Comparison of ENCODE assay signal across 9 cellular contexts in the genomic region with DNA sequence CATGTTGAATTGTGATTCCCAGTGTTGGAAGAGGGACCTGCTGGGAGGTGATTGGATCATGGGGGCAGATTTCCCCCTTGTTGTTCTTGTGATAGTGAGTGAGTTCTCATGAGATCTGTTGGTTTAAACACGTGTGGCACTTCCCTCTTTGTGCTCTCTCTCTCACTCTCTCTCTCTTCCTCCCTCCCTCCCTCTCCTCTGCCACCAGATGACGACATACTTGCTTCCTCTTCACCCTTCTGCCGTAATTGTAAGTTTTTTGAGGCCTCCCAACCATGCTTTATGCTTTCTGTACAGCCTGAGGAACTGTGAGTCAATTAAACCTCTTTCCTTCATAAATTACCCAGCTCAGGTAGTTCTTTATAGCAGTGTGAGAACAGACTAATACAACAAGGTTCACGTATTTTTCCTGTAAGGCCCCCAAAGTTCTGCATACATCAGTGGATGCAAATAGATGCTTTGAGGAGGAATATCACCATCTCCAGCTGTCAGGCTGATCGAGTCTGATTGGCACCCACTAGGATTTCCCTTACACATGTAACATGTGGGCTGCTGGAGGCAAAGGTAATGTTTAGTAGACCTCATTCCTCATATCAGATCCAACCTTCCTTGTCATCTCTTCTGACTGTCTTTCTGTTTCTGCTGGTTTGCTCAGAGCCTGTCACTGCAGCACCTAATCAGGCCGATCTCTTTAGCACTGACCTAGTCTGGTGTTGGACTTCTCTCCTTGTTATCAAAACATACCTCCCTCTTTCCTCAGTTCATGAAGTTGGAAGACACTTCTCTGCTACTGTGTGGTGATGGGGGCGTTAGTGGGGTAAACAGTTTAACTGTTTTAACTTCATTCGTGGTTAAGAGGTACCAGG. TPM values are rescaled to one million over a fixed set of nuclear protein-coding genes. Genes with fewer than 3 reads are reported as not detected.
DNase-seq lines count a peak whose midpoint lies in the region; TF ChIP-seq lines count a peak whose summit lies in the region.
"Had no signal": no experiment of that assay in that cellular context is flagged by ENCODE, and none has a peak within 500 bp of the region (broad histone marks: within the 10 kb centered on the region; RNA-seq: fewer than 3 reads in every experiment).

No MANE protein-coding gene starts in this region.

- H2AFZ ChIP-seq in neural progenitor cell (replicated peaks): peak overlapping the region; percentile 84

- POLR2A ChIA-PET in HEK293 (lab: Yijun Ruan, JAX) (interaction anchor here (1.0 kb wide), 1 partner anchor 10 kb away, joined by 3 read pairs; no protein-coding TSS in a partner anchor), GM10248 (lab: Yijun Ruan, JAX) (no interaction called here)

- no peaks in the 10 kb centered on the region for H3K4me1 ChIP-seq in HEK293 (ENCODE audit: control insufficient read depth, insufficient read depth, low read length)
- peaks cover 1% of the 10 kb centered on the region for H3K4me1 ChIP-seq in neural progenitor cell

- no peaks in the 10 kb centered on the region for H3K27me3 ChIP-seq in neural progenitor cell

- H3K36me3 Mint-ChIP-seq in activated T-helper 2 cell treated with anti-CD3 and anti-CD28 coated beads, Interferon-gamma antibody, Interleukin-2, Interleukin-4, amounts not matched to agents 10 μg/mL and 5 μg/mL and 100 μg/mL, durations not matched to agents 14 hours and 24 hours and 36 hours (ENCODE audit: low read depth): peaks cover 19% of the 10 kb centered on the region
- H3K36me3 Mint-ChIP-seq in neural progenitor cell: no peaks in the 10 kb centered on the region
- H3K36me3 Mint-ChIP-seq in endothelial cell (ENCODE audit: low read depth, unreplicated experiment): no peaks in the 10 kb centered on the region

- H3K36me3 ChIP-seq in HEK293 (ENCODE audit: control insufficient read depth in 2 of 2, insufficient read depth in 1 of 2, low read length in 2 of 2): no peaks in the 10 kb centered on the region
- H3K36me3 ChIP-seq in neural progenitor cell: no peaks in the 10 kb centered on the region

- intact Hi-C loops in activated T-helper 2 cell treated with anti-CD3 and anti-CD28 coated beads, Interferon-gamma antibody, Interleukin-2, Interleukin-4, amounts not matched to agents 10 μg/mL and 5 μg/mL and 100 μg/mL, durations not matched to agents 14 hours and 24 hours and 36 hours (cut with micrococcal nuclease): loop anchor here (1.0 to 2.0 kb wide), 10 partner anchors 18 to 522 kb away; a partner anchor contains a TSS

- no peak overlapping the region for H3K4me3 ChIP-seq in HEK293 (ENCODE audit: low read depth, low read length)
- H3K4me3 ChIP-seq in neural progenitor cell: no peak overlapping the region

- H3F3A ChIP-seq in neural progenitor cell (ENCODE audit: low read depth): no peaks in the 10 kb centered on the region

- no peak for TF ChIP-seq CTCF in HEK293 (tag by site-specific recombination; IDR thresholded peaks at IDR 0.05)
- no peak for TF ChIP-seq CTCF in neural progenitor cell (IDR thresholded peaks at IDR 0.05)
- no peak for TF ChIP-seq CTCF in GM10248 (IDR thresholded peaks at IDR 0.05; ENCODE audit: control extremely low read depth, extremely low read depth, low read depth, missing control alignments)
- TF ChIP-seq CTCF in GM10266 (IDR thresholded peaks at IDR 0.05; ENCODE audit: control insufficient read depth, insufficient read depth, low read depth, missing control alignments): no peak
- no peak for TF ChIP-seq CTCF in endothelial cell (IDR thresholded peaks at IDR 0.05; ENCODE audit: unreplicated experiment)

- H3K27ac ChIP-seq in HEK293 (ENCODE audit: extremely low read depth, low read depth, low read length) (no peak overlapping the region), neural progenitor cell (no peak overlapping the region)

- H3K4me2 ChIP-seq in neural progenitor cell: no peak overlapping the region

- H3K9me3 ChIP-seq in HEK293 (ENCODE audit: control insufficient read depth, insufficient read depth, low read depth, low read length) (no peaks in the 10 kb centered on the region), neural progenitor cell (ENCODE audit: low read depth) (no peaks in the 10 kb centered on the region)

- CTCF ChIA-PET in HEK293 (lab: Yijun Ruan, JAX) (interaction anchor here (0.5 to 0.6 kb wide), 2 partner anchors 61 to 547 kb away, joined by 3 to 4 read pairs; no protein-coding TSS in a partner anchor), GM10248 (lab: Yijun Ruan, JAX) (interaction anchor here (1.0 kb wide), 1 partner anchor 23 kb away, joined by 3 read pairs; no protein-coding TSS in a partner anchor)

- H3K27ac Mint-ChIP-seq in activated T-helper 2 cell treated with anti-CD3 and anti-CD28 coated beads, Interferon-gamma antibody, Interleukin-2, Interleukin-4, amounts not matched to agents 10 μg/mL and 5 μg/mL and 100 μg/mL, durations not matched to agents 14 hours and 24 hours and 36 hours: peak overlapping the region; percentile 89
- H3K27ac Mint-ChIP-seq in neural progenitor cell (no peak overlapping the region), endothelial cell (ENCODE audit: unreplicated experiment) (no peak overlapping the region)

- H3K4me3 Mint-ChIP-seq in activated T-helper 2 cell treated with anti-CD3 and anti-CD28 coated beads, Interferon-gamma antibody, Interleukin-2, Interleukin-4, amounts not matched to agents 10 μg/mL and 5 μg/mL and 100 μg/mL, durations not matched to agents 14 hours and 24 hours and 36 hours (ENCODE audit: low read depth): no peak overlapping the region
- no peak overlapping the region for H3K4me3 Mint-ChIP-seq in neural progenitor cell
- H3K4me3 Mint-ChIP-seq in endothelial cell (ENCODE audit: unreplicated experiment): no peak overlapping the region

- H3K79me2 ChIP-seq in neural progenitor cell (ENCODE audit: low read depth): no peaks in the 10 kb centered on the region

- H3K9ac ChIP-seq in neural progenitor cell: no peak overlapping the region

- DNase-seq in SIG-M5 treated with dmso at 0.1 percent for 504 hours (lab: John Stamatoyannopoulos, UW; ENCODE audit: unreplicated experiment) (peak; percentile 91), neural progenitor cell (ENCODE audit: low spot score) (no peak), GM10248 (ENCODE audit: extremely low spot score) (no peak), GM10266 (ENCODE audit: extremely low spot score) (no peak), endothelial cell (ENCODE audit: low spot score) (no peak), GM19240 (ENCODE audit: insufficient read length, low spot score) (no peak)
- peak; percentile 35 for DNase-seq in activated T-helper 2 cell treated with anti-CD3 and anti-CD28 coated beads, Interferon-gamma antibody, Interleukin-2, Interleukin-4, amounts not matched to agents 10 μg/mL and 5 μg/mL and 100 μg/mL, durations not matched to agents 14 hours and 24 hours and 36 hours (ENCODE audit: low spot score)
- DNase-seq: GDM1 had no signal

- H4K20me1 ChIP-seq in neural progenitor cell (ENCODE audit: low read depth): no peaks in the 10 kb centered on the region

- peaks cover 47% of the 10 kb centered on the region for H3K4me1 Mint-ChIP-seq in activated T-helper 2 cell treated with anti-CD3 and anti-CD28 coated beads, Interferon-gamma antibody, Interleukin-2, Interleukin-4, amounts not matched to agents 10 μg/mL and 5 μg/mL and 100 μg/mL, durations not matched to agents 14 hours and 24 hours and 36 hours (ENCODE audit: low read depth)
- peaks cover 15% of the 10 kb centered on the region for H3K4me1 Mint-ChIP-seq in neural progenitor cell
- peaks cover 4% of the 10 kb centered on the region for H3K4me1 Mint-ChIP-seq in endothelial cell (ENCODE audit: unreplicated experiment)

- no peaks in the 10 kb centered on the region for H3K27me3 Mint-ChIP-seq in activated T-helper 2 cell treated with anti-CD3 and anti-CD28 coated beads, Interferon-gamma antibody, Interleukin-2, Interleukin-4, amounts not matched to agents 10 μg/mL and 5 μg/mL and 100 μg/mL, durations not matched to agents 14 hours and 24 hours and 36 hours (ENCODE audit: low read depth)
- H3K27me3 Mint-ChIP-seq in neural progenitor cell (ENCODE audit: insufficient read depth, low read depth) (peaks cover 9% of the 10 kb centered on the region), endothelial cell (ENCODE audit: unreplicated experiment) (peaks cover 4% of the 10 kb centered on the region)

- H3K9me3 Mint-ChIP-seq in activated T-helper 2 cell treated with anti-CD3 and anti-CD28 coated beads, Interferon-gamma antibody, Interleukin-2, Interleukin-4, amounts not matched to agents 10 μg/mL and 5 μg/mL and 100 μg/mL, durations not matched to agents 14 hours and 24 hours and 36 hours: peaks cover 13% of the 10 kb centered on the region
- H3K9me3 Mint-ChIP-seq in neural progenitor cell (no peaks in the 10 kb centered on the region), endothelial cell (ENCODE audit: unreplicated experiment) (no peaks in the 10 kb centered on the region)

TF ChIP-seq in HEK293, 187 proteins besides CTCF, POLR2A, EP300 and RAD21:
- TF ChIP-seq, protein P1, sequence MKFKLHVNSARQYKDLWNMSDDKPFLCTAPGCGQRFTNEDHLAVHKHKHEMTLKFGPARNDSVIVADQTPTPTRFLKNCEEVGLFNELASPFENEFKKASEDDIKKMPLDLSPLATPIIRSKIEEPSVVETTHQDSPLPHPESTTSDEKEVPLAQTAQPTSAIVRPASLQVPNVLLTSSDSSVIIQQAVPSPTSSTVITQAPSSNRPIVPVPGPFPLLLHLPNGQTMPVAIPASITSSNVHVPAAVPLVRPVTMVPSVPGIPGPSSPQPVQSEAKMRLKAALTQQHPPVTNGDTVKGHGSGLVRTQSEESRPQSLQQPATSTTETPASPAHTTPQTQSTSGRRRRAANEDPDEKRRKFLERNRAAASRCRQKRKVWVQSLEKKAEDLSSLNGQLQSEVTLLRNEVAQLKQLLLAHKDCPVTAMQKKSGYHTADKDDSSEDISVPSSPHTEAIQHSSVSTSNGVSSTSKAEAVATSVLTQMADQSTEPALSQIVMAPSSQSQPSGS (tag by site-specific recombination; IDR thresholded peaks at IDR 0.05; ENCODE audit: low read depth): peak; percentile 41; the same call in 1 of the 2 replicates
- TF ChIP-seq ZNF501 (tag by site-specific recombination; IDR thresholded peaks at IDR 0.05): no peak
TF ChIP-seq in HEK293: peak in this region for 1.

RNA-seq across cellular contexts. Expression of a gene that starts 54.3 kb away (rescaled TPM):
- total RNA-seq in activated T-helper 2 cell treated with anti-CD3 and anti-CD28 coated beads, Interferon-gamma antibody, Interleukin-2, Interleukin-4, amounts not matched to agents 10 μg/mL and 5 μg/mL and 100 μg/mL, durations not matched to agents 14 hours and 24 hours and 36 hours: 88.8 and 89.7 TPM in 2 replicates
- total RNA-seq in neural progenitor cell (ENCODE audit: low replicate concordance) (3.9 and 5.3 TPM in 2 replicates), endothelial cell (ENCODE audit: unreplicated experiment) (3.9 TPM)

Comparison
In these comparisons a context has a peak if more than half of its experiments do, and no peak if none do; other contexts are left out.
1. DNase-seq: peak in SIG-M5 treated with dmso at 0.1 percent for 504 hours (single experiment) and activated T-helper 2 cell treated with anti-CD3 and anti-CD28 coated beads, Interferon-gamma antibody, Interleukin-2, Interleukin-4, amounts not matched to agents 10 μg/mL and 5 μg/mL and 100 μg/mL, durations not matched to agents 14 hours and 24 hours and 36 hours (single experiment); none in neural progenitor cell (single experiment), GM10248 (single experiment), GM10266 (single experiment), endothelial cell (single experiment) and GM19240 (single experiment).
2. RNA of a gene that starts 54.3 kb away (total RNA-seq): 88.8 to 89.7 TPM in activated T-helper 2 cell treated with anti-CD3 and anti-CD28 coated beads, Interferon-gamma antibody, Interleukin-2, Interleukin-4, amounts not matched to agents 10 μg/mL and 5 μg/mL and 100 μg/mL, durations not matched to agents 14 hours and 24 hours and 36 hours; 3.9 to 5.3 TPM in neural progenitor cell and 3.9 TPM in endothelial cell (single experiment); every median in the first group is over 10 times any median in the second.